Comparison of ENCODE assay signal across 2 cellular contexts in genomic region chr21:31316072-31316471, GRCh38.
TF ChIP-seq lines count a peak whose summit lies in the region.

No MANE protein-coding gene starts in this region.

TF ChIP-seq in HCT116, 20 proteins besides CTCF, POLR2A, EP300 and RAD21 (continued from another document):
- TF ChIP-seq REST (IDR thresholded peaks at IDR 0.05; ENCODE audit: low read depth) (no peak), YY1 (IDR thresholded peaks at IDR 0.05; ENCODE audit: extremely low read depth, insufficient replicate concordance, low read depth, low read length) (no peak), EZH2 (IDR thresholded peaks at IDR 0.05) (no peak), ZNF274 (IDR thresholded peaks at IDR 0.05; ENCODE audit: low read depth, low read length) (no peak), ZFX (IDR thresholded peaks at IDR 0.05) (no peak), SRF (IDR thresholded peaks at IDR 0.05; ENCODE audit: low read depth) (no peak), CEBPB (IDR thresholded peaks at IDR 0.05; ENCODE audit: low read depth) (no peak), SP1 (IDR thresholded peaks at IDR 0.05; ENCODE audit: low read depth) (no peak), ATF3 (IDR thresholded peaks at IDR 0.05) (no peak)

TF ChIP-seq in WTC11, 78 proteins besides CTCF, POLR2A, EP300 and RAD21 (continued from another document):
- TF ChIP-seq AFF4 (CRISPR knock-in tag; IDR thresholded peaks at IDR 0.05; ENCODE audit: borderline replicate concordance) (no peak), TP53 (CRISPR knock-in tag; IDR thresholded peaks at IDR 0.05) (no peak), GRHL2 (CRISPR knock-in tag; IDR thresholded peaks at IDR 0.05; ENCODE audit: insufficient replicate concordance, severe bottlenecking) (no peak), MAX (CRISPR knock-in tag; IDR thresholded peaks at IDR 0.05) (no peak), ZNF396 (CRISPR knock-in tag; IDR thresholded peaks at IDR 0.05; ENCODE audit: borderline replicate concordance) (no peak), PRDM15 (CRISPR knock-in tag; IDR thresholded peaks at IDR 0.05) (no peak), NFE2L1 (CRISPR knock-in tag; IDR thresholded peaks at IDR 0.05) (no peak), ZNF532 (CRISPR knock-in tag; IDR thresholded peaks at IDR 0.05; ENCODE audit: borderline replicate concordance) (no peak), E2F1 (CRISPR knock-in tag; IDR thresholded peaks at IDR 0.05) (no peak), USF1 (CRISPR knock-in tag; IDR thresholded peaks at IDR 0.05) (no peak)
TF ChIP-seq in WTC11: peak in this region for 0.
